31 cellular contexts compared by ENCODE assay signal in the genomic region with DNA sequence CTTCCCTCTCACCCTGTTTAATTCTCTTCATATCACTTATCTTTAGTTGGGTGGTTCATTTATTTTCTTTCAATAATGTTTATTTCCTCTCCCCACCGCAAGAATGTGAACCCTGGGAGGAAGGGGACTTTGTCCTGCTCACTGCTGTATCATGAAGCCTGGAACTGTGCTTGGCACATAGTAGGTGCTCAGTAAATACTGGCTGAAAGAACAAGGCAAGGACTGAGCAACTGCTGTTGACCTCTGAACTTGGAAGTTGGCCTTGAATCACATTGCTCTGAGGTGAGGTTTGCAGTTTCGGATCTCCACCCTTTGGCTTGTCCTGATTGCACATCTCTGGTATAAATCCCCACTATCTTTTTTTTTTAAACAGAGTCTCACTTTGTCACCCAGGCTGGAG. TPM values are rescaled to one million over a fixed set of nuclear protein-coding genes. Genes with fewer than 3 reads are reported as not detected.
DNase-seq lines count a peak whose midpoint lies in the region; ATAC-seq and TF ChIP-seq lines count a peak whose summit lies in the region.
"Had no signal": no experiment of that assay in that cellular context is flagged by ENCODE, and none has a peak within 500 bp of the region (broad histone marks: within the 10 kb centered on the region; RNA-seq: fewer than 3 reads in every experiment).

No MANE protein-coding gene starts in this region.

- peaks cover 28% of the 10 kb centered on the region for H3K4me1 Mint-ChIP-seq in activated CD8-positive, alpha-beta T cell treated with anti-CD3 and anti-CD28 coated beads, Interleukin-2, amount 10 ng/mL, durations not matched to agents 7 days and 5 days (ENCODE audit: low read depth)
- peaks cover 15% of the 10 kb centered on the region for H3K4me1 Mint-ChIP-seq in activated CD8-positive, alpha-beta T cell treated with anti-CD3 and anti-CD28 coated beads for 36 hours (ENCODE audit: low read depth)
- peaks cover 18% of the 10 kb centered on the region for H3K4me1 Mint-ChIP-seq in brain
- H3K4me1 Mint-ChIP-seq in natural killer cell treated with Interleukin-12 subunit alpha and Interleukin-12 subunit beta and Interleukin-15 and Interleukin-18, amount 100 ng/mL, for 72 hours (ENCODE audit: low read depth in 2 of 2): peaks cover 5 to 10% of the 10 kb centered on the region in 2 donors
- H3K4me1 Mint-ChIP-seq in activated T-cell treated with anti-CD3 and anti-CD28 coated beads, Interleukin-2, amount 50 U/mL, for 4 hours (ENCODE audit: low read depth): peaks cover 9% of the 10 kb centered on the region

- intact Hi-C loops in activated CD8-positive, alpha-beta T cell treated with anti-CD3 and anti-CD28 coated beads for 36 hours (cut with micrococcal nuclease): loop anchor here (10.0 kb wide), 1 partner anchor 84 kb away; the partner anchor contains the start of genes MRRF and RBM18

- H3K36me3 ChIP-seq in BLaER1: no peaks in the 10 kb centered on the region
- H3K36me3 ChIP-seq: pancreas, Peyer's patch, thoracic aorta, vagina had no signal

- H4K20me1 ChIP-seq in BLaER1: no peaks in the 10 kb centered on the region

- H3K9me3 ChIP-seq in BLaER1: peaks cover 14% of the 10 kb centered on the region
- H3K9me3 ChIP-seq: pancreas, Peyer's patch, thoracic aorta, vagina had no signal

- no peak overlapping the region for H3K27ac ChIP-seq in BLaER1
- H3K27ac ChIP-seq: GM23248, pancreas, Peyer's patch, thoracic aorta, vagina, VCaP had no signal

- no peak overlapping the region for H3K4me3 Mint-ChIP-seq in activated CD8-positive, alpha-beta T cell treated with anti-CD3 and anti-CD28 coated beads, Interleukin-2, amount 10 ng/mL, durations not matched to agents 7 days and 5 days
- no peak overlapping the region for H3K4me3 Mint-ChIP-seq in activated CD8-positive, alpha-beta T cell treated with anti-CD3 and anti-CD28 coated beads for 36 hours
- H3K4me3 Mint-ChIP-seq in brain: peak overlapping the region in 3 of 5 experiments; percentile 14 to 69 (median 34)
- peak overlapping the region; percentile 9 for H3K4me3 Mint-ChIP-seq in natural killer cell treated with Interleukin-12 subunit alpha and Interleukin-12 subunit beta and Interleukin-15 and Interleukin-18, amount 100 ng/mL, for 72 hours
- no peak overlapping the region for H3K4me3 Mint-ChIP-seq in activated T-cell treated with anti-CD3 and anti-CD28 coated beads, Interleukin-2, amount 50 U/mL, for 4 hours
- H3K4me3 Mint-ChIP-seq: activated CD4-positive, alpha-beta T cell treated with anti-CD3 and anti-CD28 coated beads for 36 hours; activated T-cell treated with anti-CD3 and anti-CD28 coated beads, Interleukin-2, amount 50 U/mL, for 24 hours had no signal

- no peak for DNase-seq in activated CD8-positive, alpha-beta T cell treated with anti-CD3 and anti-CD28 coated beads, Interleukin-2, amount 10 ng/mL, durations not matched to agents 7 days and 5 days
- no peak for DNase-seq in activated CD8-positive, alpha-beta T cell treated with anti-CD3 and anti-CD28 coated beads for 36 hours
- no peak for DNase-seq in natural killer cell treated with Interleukin-12 subunit alpha and Interleukin-12 subunit beta and Interleukin-15 and Interleukin-18, amount 100 ng/mL, for 72 hours (ENCODE audit: low spot score)
- DNase-seq in NCI-H82 (lab: John Stamatoyannopoulos, UW): no peak
- DNase-seq in activated CD4-positive, alpha-beta T cell treated with anti-CD3 and anti-CD28 coated beads, Interleukin-2, amount 50 U/mL, for 48 hours: no peak
- no peak for DNase-seq in activated T-cell treated with anti-CD3 and anti-CD28 coated beads, Interleukin-2, amount 50 U/mL, for 4 hours
- DNase-seq: activated CD4-positive, alpha-beta T cell treated with anti-CD3 and anti-CD28 coated beads for 36 hours; activated gamma-delta T cell treated with Interleukin-2 at 50 U/mL for 16 hours; activated T-cell treated with anti-CD3 and anti-CD28 coated beads, Interleukin-2, amount 50 U/mL, for 24 hours; amygdala; CD8-positive, alpha-beta memory T cell; DMS153; GM23248; mesenchymal stem cell; NCI-H1092; NCI-H1694; NCI-H748 treated with DMSO at 0.1 percent for 48 hours; pancreas; Peyer's patch; retina; SHP77 treated with DMSO at 0.1 percent for 48 hours; stimulated activated CD4-positive, alpha-beta T cell treated with anti-CD3 and anti-CD28 coated beads, Interleukin-1b, Interleukin-23, amount 100 ng/mL, for 48 hours; stimulated activated naive CD8-positive, alpha-beta T cell treated with anti-CD3 and anti-CD28 coated beads, Interleukin-15, Interleukin-2, amounts not matched to agents 100 U/mL and 50 U/mL, for 24 hours; T-helper 9 cell had no signal

- H3K9me3 Mint-ChIP-seq in activated CD8-positive, alpha-beta T cell treated with anti-CD3 and anti-CD28 coated beads, Interleukin-2, amount 10 ng/mL, durations not matched to agents 7 days and 5 days (ENCODE audit: insufficient read depth): no peaks in the 10 kb centered on the region
- H3K9me3 Mint-ChIP-seq in activated CD8-positive, alpha-beta T cell treated with anti-CD3 and anti-CD28 coated beads for 36 hours: peaks cover 6% of the 10 kb centered on the region
- H3K9me3 Mint-ChIP-seq in brain: peaks cover 0 to 5% (median 3%) of the 10 kb centered on the region in 5 experiments
- H3K9me3 Mint-ChIP-seq in natural killer cell treated with Interleukin-12 subunit alpha and Interleukin-12 subunit beta and Interleukin-15 and Interleukin-18, amount 100 ng/mL, for 72 hours: no peaks in the 10 kb centered on the region
- H3K9me3 Mint-ChIP-seq in activated T-cell treated with anti-CD3 and anti-CD28 coated beads, Interleukin-2, amount 50 U/mL, for 4 hours: peaks cover 4% of the 10 kb centered on the region
- H3K9me3 Mint-ChIP-seq: activated T-cell treated with anti-CD3 and anti-CD28 coated beads, Interleukin-2, amount 50 U/mL, for 24 hours had no signal

- peaks cover 32% of the 10 kb centered on the region for H3K27me3 ChIP-seq in BLaER1
- H3K27me3 ChIP-seq: pancreas, Peyer's patch, vagina had no signal

- POLR2A ChIA-PET in activated CD8-positive, alpha-beta T cell treated with anti-CD3 and anti-CD28 coated beads, Interleukin-2, amount 10 ng/mL, durations not matched to agents 7 days and 5 days (lab: Charles Lee): interaction anchor here (0.6 kb wide), 1 partner anchor 251 kb away, joined by 3 read pairs; no protein-coding TSS in a partner anchor
- POLR2A ChIA-PET in activated CD8-positive, alpha-beta T cell treated with anti-CD3 and anti-CD28 coated beads for 36 hours (lab: Charles Lee): interaction anchor here (0.6 kb wide), 1 partner anchor 612 kb away, joined by 4 read pairs; no protein-coding TSS in a partner anchor

- H3K4me3 ChIP-seq in BLaER1: no peak overlapping the region
- H3K4me3 ChIP-seq: GM23248, pancreas, Peyer's patch, skin epidermis, thoracic aorta, vagina had no signal

- H3K27me3 Mint-ChIP-seq in activated CD8-positive, alpha-beta T cell treated with anti-CD3 and anti-CD28 coated beads, Interleukin-2, amount 10 ng/mL, durations not matched to agents 7 days and 5 days (ENCODE audit: low read depth): peaks cover 12% of the 10 kb centered on the region
- peaks cover 16% of the 10 kb centered on the region for H3K27me3 Mint-ChIP-seq in activated CD8-positive, alpha-beta T cell treated with anti-CD3 and anti-CD28 coated beads for 36 hours
- H3K27me3 Mint-ChIP-seq in brain: peaks cover 73% of the 10 kb centered on the region
- peaks cover 28 to 33% of the 10 kb centered on the region in 2 donors for H3K27me3 Mint-ChIP-seq in natural killer cell treated with Interleukin-12 subunit alpha and Interleukin-12 subunit beta and Interleukin-15 and Interleukin-18, amount 100 ng/mL, for 72 hours
- H3K27me3 Mint-ChIP-seq in activated T-cell treated with anti-CD3 and anti-CD28 coated beads, Interleukin-2, amount 50 U/mL, for 4 hours (ENCODE audit: low read depth): peaks cover 43% of the 10 kb centered on the region

- peak overlapping the region; percentile 43 for H3K27ac Mint-ChIP-seq in activated CD8-positive, alpha-beta T cell treated with anti-CD3 and anti-CD28 coated beads, Interleukin-2, amount 10 ng/mL, durations not matched to agents 7 days and 5 days
- no peak overlapping the region for H3K27ac Mint-ChIP-seq in activated CD8-positive, alpha-beta T cell treated with anti-CD3 and anti-CD28 coated beads for 36 hours
- peak overlapping the region in 1 of 5 experiments; percentile 31 for H3K27ac Mint-ChIP-seq in brain
- H3K27ac Mint-ChIP-seq in natural killer cell treated with Interleukin-12 subunit alpha and Interleukin-12 subunit beta and Interleukin-15 and Interleukin-18, amount 100 ng/mL, for 72 hours: no peak overlapping the region
- H3K27ac Mint-ChIP-seq: activated CD4-positive, alpha-beta T cell treated with anti-CD3 and anti-CD28 coated beads for 36 hours; activated T-cell treated with anti-CD3 and anti-CD28 coated beads, Interleukin-2, amount 50 U/mL, for 24 hours had no signal

- H3K36me3 Mint-ChIP-seq in activated CD8-positive, alpha-beta T cell treated with anti-CD3 and anti-CD28 coated beads, Interleukin-2, amount 10 ng/mL, durations not matched to agents 7 days and 5 days (ENCODE audit: low read depth): no peaks in the 10 kb centered on the region
- no peaks in the 10 kb centered on the region for H3K36me3 Mint-ChIP-seq in activated CD8-positive, alpha-beta T cell treated with anti-CD3 and anti-CD28 coated beads for 36 hours (ENCODE audit: low read depth)
- no peaks in the 10 kb centered on the region for H3K36me3 Mint-ChIP-seq in brain
- H3K36me3 Mint-ChIP-seq in natural killer cell treated with Interleukin-12 subunit alpha and Interleukin-12 subunit beta and Interleukin-15 and Interleukin-18, amount 100 ng/mL, for 72 hours: no peaks in the 10 kb centered on the region
- no peaks in the 10 kb centered on the region for H3K36me3 Mint-ChIP-seq in activated T-cell treated with anti-CD3 and anti-CD28 coated beads, Interleukin-2, amount 50 U/mL, for 4 hours (ENCODE audit: insufficient read depth)
- H3K36me3 Mint-ChIP-seq: CD8-positive, alpha-beta memory T cell had no signal

- peaks cover 28% of the 10 kb centered on the region for H3K4me1 ChIP-seq in BLaER1
- H3K4me1 ChIP-seq: pancreas had no signal

- no peak overlapping the region for H3K9ac ChIP-seq in BLaER1
- H3K9ac ChIP-seq: GM23248 had no signal

- TF ChIP-seq CTCF in activated CD8-positive, alpha-beta T cell treated with anti-CD3 and anti-CD28 coated beads for 36 hours (IDR thresholded peaks at IDR 0.05): no peak
- TF ChIP-seq CTCF in brain (conservative IDR thresholded peaks at IDR 0.05): no peak

- CTCF ChIA-PET in activated CD8-positive, alpha-beta T cell treated with anti-CD3 and anti-CD28 coated beads, Interleukin-2, amount 10 ng/mL, durations not matched to agents 7 days and 5 days (lab: Charles Lee): interaction anchor here (0.7 to 6.9 kb wide), 4 partner anchors 21 to 251 kb away, joined by 3 to 241 read pairs (median 81); partner anchors contain the start of genes MRRF and RBM18
- CTCF ChIA-PET in activated CD8-positive, alpha-beta T cell treated with anti-CD3 and anti-CD28 coated beads for 36 hours (lab: Charles Lee): interaction anchor here (1.9 to 17.1 kb wide), 4 partner anchors 224 to 254 kb away, joined by 9 to 315 read pairs (median 44); no protein-coding TSS in a partner anchor

- H3K4me2 ChIP-seq in BLaER1: peak overlapping the region; percentile 93

- ATAC-seq in activated CD8-positive, alpha-beta T cell treated with anti-CD3 and anti-CD28 coated beads, Interleukin-2, amount 10 ng/mL, durations not matched to agents 7 days and 5 days: no peak
- ATAC-seq in activated CD8-positive, alpha-beta T cell treated with anti-CD3 and anti-CD28 coated beads for 36 hours: no peak
- no peak for ATAC-seq in natural killer cell treated with Interleukin-12 subunit alpha and Interleukin-12 subunit beta and Interleukin-15 and Interleukin-18, amount 100 ng/mL, for 72 hours
- ATAC-seq in activated T-cell treated with anti-CD3 and anti-CD28 coated beads, Interleukin-2, amount 50 U/mL, for 4 hours: no peak
- ATAC-seq: activated CD4-positive, alpha-beta T cell treated with anti-CD3 and anti-CD28 coated beads for 36 hours; pancreas; stimulated activated naive CD8-positive, alpha-beta T cell treated with anti-CD3 and anti-CD28 coated beads, Interleukin-15, Interleukin-2, amounts not matched to agents 100 U/mL and 50 U/mL, for 24 hours had no signal

RNA-seq across cellular contexts. Expression of gene PTGS1, which starts 22.0 kb away (rescaled TPM):
- total RNA-seq in activated CD8-positive, alpha-beta T cell treated with anti-CD3 and anti-CD28 coated beads, Interleukin-2, amount 10 ng/mL, durations not matched to agents 7 days and 5 days: under 1 TPM; 0.26 to 0.37 TPM
- under 1 TPM in 1 of 2 experiments, not detected in 1; 0.23 TPM for total RNA-seq in activated CD8-positive, alpha-beta T cell treated with anti-CD3 and anti-CD28 coated beads for 36 hours
- 1.4 TPM for polyA plus RNA-seq in brain (ENCODE audit: insufficient read depth, low read depth, low replicate concordance)
- total RNA-seq in natural killer cell treated with Interleukin-12 subunit alpha and Interleukin-12 subunit beta and Interleukin-15 and Interleukin-18, amount 100 ng/mL, for 72 hours: under 1 TPM; 0.69 to 0.89 TPM
- under 1 TPM; 0.18 to 0.35 (median 0.35) TPM for total RNA-seq in activated T-cell treated with anti-CD3 and anti-CD28 coated beads, Interleukin-2, amount 50 U/mL, for 4 hours
- total RNA-seq: A172 had no signal
- polyA plus RNA-seq: CD8-positive, alpha-beta memory T cell had no signal

Comparison
In these comparisons a context has a peak if more than half of its experiments do, and no peak if none do; other contexts are left out.
1. H3K4me3 Mint-ChIP-seq: peak in brain (3 of 5) and natural killer cell treated with Interleukin-12 subunit alpha and Interleukin-12 subunit beta and Interleukin-15 and Interleukin-18, amount 100 ng/mL, for 72 hours (single experiment); none in activated CD8-positive, alpha-beta T cell treated with anti-CD3 and anti-CD28 coated beads, Interleukin-2, amount 10 ng/mL, durations not matched to agents 7 days and 5 days (single experiment), activated CD8-positive, alpha-beta T cell treated with anti-CD3 and anti-CD28 coated beads for 36 hours (single experiment) and activated T-cell treated with anti-CD3 and anti-CD28 coated beads, Interleukin-2, amount 50 U/mL, for 4 hours (single experiment).